ENCODE assay signal across 11 cellular contexts in genomic region chr11:77410076-77410827, GRCh38.
DNase-seq lines count a peak whose midpoint lies in the region; ATAC-seq and TF ChIP-seq lines count a peak whose summit lies in the region.
"Had no signal": no experiment of that assay in that cellular context is flagged by ENCODE, and none has a peak within 500 bp of the region (broad histone marks: within the 10 kb centered on the region; RNA-seq: fewer than 3 reads in every experiment).

No MANE protein-coding gene starts in this region.

- no peaks in the 10 kb centered on the region for H3K27me3 ChIP-seq in AG04450 (ENCODE audit: control insufficient read depth, insufficient read depth, low read length)
- no peaks in the 10 kb centered on the region for H3K27me3 ChIP-seq in heart left ventricle
- H3K27me3 ChIP-seq in aorta (ENCODE audit: control insufficient read depth in 1 of 2, insufficient read depth in 2 of 2, low read length in 1 of 2), result no peaks in the 10 kb centered on the region
- H3K27me3 ChIP-seq: right lobe of liver, SJCRH30 had no signal

- WGBS in heart left ventricle, 4 donors, result 68 to 80% (median 78%) methylated on average over 4 of the region's 4 CpGs
- WGBS in aorta, 2 donors, result 38 to 41% methylated on average over 4 of the region's 4 CpGs

- peak overlapping the region; percentile 82 for H3K4me3 Mint-ChIP-seq in WTC11
- H3K4me3 Mint-ChIP-seq in memory B cell, result peak overlapping the region; percentile 61

- no peak for ATAC-seq in WTC11
- ATAC-seq in memory B cell (ENCODE audit: low read depth), result no peak
- no peak for ATAC-seq in HG02610 (IDR thresholded peaks at IDR 0.05; ENCODE audit: unreplicated experiment)
- ATAC-seq in heart left ventricle, result no peak
- ATAC-seq in aorta (ENCODE audit: low FRiP score), result no peak

- H3K9me3 ChIP-seq in AG04450 (ENCODE audit: control insufficient read depth, insufficient read depth, low read length) (no peaks in the 10 kb centered on the region; the same call in 1 of the 2 replicates), heart left ventricle (no peaks in the 10 kb centered on the region), aorta (ENCODE audit: control insufficient read depth, low read length) (no peaks in the 10 kb centered on the region)
- H3K9me3 ChIP-seq: right lobe of liver, SJCRH30 had no signal

- H3K4me3 ChIP-seq in AG04450 (ENCODE audit: low read depth, low read length), result peak overlapping the region; percentile 80
- peak overlapping the region; percentile 59 for H3K4me3 ChIP-seq in GM08714 (ENCODE audit: low read length)
- peak overlapping the region in 5 of 12 donors; percentile 48 to 75 (median 64) for H3K4me3 ChIP-seq in heart left ventricle
- peak overlapping the region in 1 of 2 donors; percentile 56 for H3K4me3 ChIP-seq in aorta (ENCODE audit: low read length in 2 of 2)

- H3K36me3 ChIP-seq in heart left ventricle (no peaks in the 10 kb centered on the region), aorta (ENCODE audit: control insufficient read depth in 1 of 2, insufficient read depth in 2 of 2, low read length in 1 of 2) (no peaks in the 10 kb centered on the region)
- H3K36me3 ChIP-seq: right lobe of liver, SJCRH30 had no signal

- H3K36me3 Mint-ChIP-seq in WTC11 (no peaks in the 10 kb centered on the region), memory B cell (no peaks in the 10 kb centered on the region)

- intact Hi-C loops in heart left ventricle (cut with DNase I), result loop anchor here in 1 of 10 donors (10.0 kb wide), 2 partner anchors 55 to 65 kb away; partner anchors contain the start of gene PAK1
- intact Hi-C loops in aorta (cut with DNase I), result loop anchor here in 1 of 2 donors (5.0 kb wide), 1 partner anchor 62 kb away; the partner anchor contains the start of gene PAK1

- H3K27ac Mint-ChIP-seq in WTC11 (peak overlapping the region; percentile 77), memory B cell (peak overlapping the region; percentile 1)

- CTCF ChIA-PET in AG04450 (lab: Charles Lee), result interaction anchor here (1.2 to 1.8 kb wide), 2 partner anchors 215 to 283 kb away, joined by 4 to 6 read pairs; partner anchors contain the start of gene MYO7A
- CTCF ChIA-PET in WTC11 (lab: Charles Lee), result interaction anchor here (0.7 to 1.5 kb wide), 2 partner anchors 61 to 101 kb away, joined by 4 to 5 read pairs; no protein-coding TSS in a partner anchor

- no peaks in the 10 kb centered on the region for H3K9me3 Mint-ChIP-seq in WTC11
- no peaks in the 10 kb centered on the region for H3K9me3 Mint-ChIP-seq in memory B cell

- H3K27ac ChIP-seq in AG04450 (ENCODE audit: low read depth, low read length) (peak overlapping the region; percentile 21), heart left ventricle (peak overlapping the region in 2 of 12 donors; percentile 28 to 83), aorta (ENCODE audit: low read depth in 1 of 2, low read length in 2 of 2) (no peak overlapping the region)
- H3K27ac ChIP-seq: right lobe of liver, SJCRH30 had no signal

- TF ChIP-seq CTCF in AG04450 (IDR thresholded peaks at IDR 0.05; ENCODE audit: low read depth, low read length), result no peak
- TF ChIP-seq CTCF in WTC11 (IDR thresholded peaks at IDR 0.05), result no peak
- TF ChIP-seq CTCF in heart left ventricle (IDR thresholded peaks at IDR 0.05), result no peak

- no peaks in the 10 kb centered on the region for H3K27me3 Mint-ChIP-seq in WTC11 (ENCODE audit: low read depth)
- no peaks in the 10 kb centered on the region for H3K27me3 Mint-ChIP-seq in memory B cell

- POLR2A ChIA-PET in AG04450 (lab: Yijun Ruan, JAX), result no interaction called here
- POLR2A ChIA-PET in WTC11 (lab: Charles Lee), result interaction anchor here (1.0 kb wide), 1 partner anchor 24 kb away, joined by 3 read pairs; no protein-coding TSS in a partner anchor

- TF ChIP-seq POLR2A in heart left ventricle (IDR thresholded peaks at IDR 0.05), result no peak

- H3K4me1 Mint-ChIP-seq in WTC11 (peaks cover 66% of the 10 kb centered on the region), memory B cell (peaks cover 31% of the 10 kb centered on the region)

- H3K4me1 ChIP-seq in heart left ventricle (peaks cover 0 to 53% (median 6%) of the 10 kb centered on the region in 12 donors), aorta (ENCODE audit: control insufficient read depth in 1 of 2, insufficient read depth in 2 of 2, low read length in 2 of 2) (peaks cover 0 to 9% of the 10 kb centered on the region in 2 donors)

- DNase-seq in AG04450 (ENCODE audit: low read depth, low spot score) (no peak), WTC11 (ENCODE audit: low spot score) (no peak), memory B cell (ENCODE audit: low spot score in 2 of 2) (no peak), DMS53 treated with DMSO at 0.1 percent for 48 hours (lab: John Stamatoyannopoulos, UW; ENCODE audit: unreplicated experiment) (no peak), heart left ventricle (no peak), aorta (no peak)
- DNase-seq: amniotic stem cell, right lobe of liver, SJCRH30 had no signal

TF ChIP-seq in WTC11, 78 proteins besides CTCF, POLR2A, EP300 and RAD21:
- no peak for TF ChIP-seq GRHL2 (CRISPR knock-in tag; IDR thresholded peaks at IDR 0.05; ENCODE audit: insufficient replicate concordance, severe bottlenecking)
- TF ChIP-seq TP53 (CRISPR knock-in tag; IDR thresholded peaks at IDR 0.05), result no peak
- no peak for TF ChIP-seq CDX4 (CRISPR knock-in tag; IDR thresholded peaks at IDR 0.05; ENCODE audit: borderline replicate concordance)
- TF ChIP-seq KAT7 (CRISPR knock-in tag; IDR thresholded peaks at IDR 0.05; ENCODE audit: borderline replicate concordance), result no peak
- no peak for TF ChIP-seq ZNF425 (CRISPR knock-in tag; conservative IDR thresholded peaks at IDR 0.05)
- no peak for TF ChIP-seq NR1H2 (CRISPR knock-in tag; IDR thresholded peaks at IDR 0.05)
- no peak for TF ChIP-seq CREB1 (CRISPR knock-in tag; IDR thresholded peaks at IDR 0.05)
- TF ChIP-seq ZSCAN18 (CRISPR knock-in tag; IDR thresholded peaks at IDR 0.05), result no peak
- TF ChIP-seq FOXJ3 (CRISPR knock-in tag; IDR thresholded peaks at IDR 0.05; ENCODE audit: borderline replicate concordance), result no peak
- no peak for TF ChIP-seq ZNF263 (CRISPR knock-in tag; IDR thresholded peaks at IDR 0.05; ENCODE audit: low read depth)
- no peak for TF ChIP-seq FOXP4 (CRISPR knock-in tag; IDR thresholded peaks at IDR 0.05)
- TF ChIP-seq TEAD1 (CRISPR knock-in tag; IDR thresholded peaks at IDR 0.05), result no peak
TF ChIP-seq in WTC11: peak in this region for 0.
